13 cellular contexts compared by ENCODE assay signal in the genomic region with DNA sequence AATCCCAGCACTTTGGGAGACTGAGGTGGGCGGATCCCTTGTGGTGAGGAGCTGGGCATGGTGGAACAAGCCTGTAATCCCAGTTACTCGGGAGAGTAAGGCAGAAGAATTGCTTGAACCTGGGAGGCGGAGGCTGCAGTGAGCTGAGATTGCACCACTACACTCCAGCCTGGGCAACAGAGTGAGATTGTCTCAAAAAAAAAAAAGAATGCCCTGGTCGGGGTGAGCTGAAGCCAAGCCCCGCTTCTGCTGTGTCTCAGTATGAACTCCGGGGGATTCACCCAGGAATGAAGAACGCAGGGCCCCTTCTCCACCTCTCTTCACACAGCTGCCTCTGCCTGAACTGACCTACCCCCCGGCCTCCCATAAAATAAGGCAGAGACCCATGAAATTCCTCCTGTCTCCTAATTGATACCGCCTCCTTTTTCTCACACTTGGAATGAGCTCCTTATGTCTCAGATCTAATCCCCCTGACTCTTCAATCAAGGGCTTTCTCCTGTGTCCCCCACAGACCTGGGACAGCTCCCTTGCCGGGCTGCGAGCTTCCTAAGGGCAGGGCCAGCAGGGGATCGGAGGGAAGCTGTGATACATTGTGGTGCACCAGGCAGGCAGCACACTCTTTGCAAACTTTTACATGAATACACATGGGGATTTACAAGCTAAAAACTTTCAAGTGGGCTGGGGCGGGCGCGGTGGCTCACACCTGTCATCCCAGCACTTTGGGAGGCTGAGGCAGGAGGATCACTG. TPM values are rescaled to one million over a fixed set of nuclear protein-coding genes. Genes with fewer than 3 reads are reported as not detected.
DNase-seq lines count a peak whose midpoint lies in the region; ATAC-seq and TF ChIP-seq lines count a peak whose summit lies in the region.
"Had no signal": no experiment of that assay in that cellular context is flagged by ENCODE, and none has a peak within 500 bp of the region (broad histone marks: within the 10 kb centered on the region; RNA-seq: fewer than 3 reads in every experiment).

No MANE protein-coding gene starts in this region.

- H3K27me3 ChIP-seq in body of pancreas = no peaks in the 10 kb centered on the region

- no peaks in the 10 kb centered on the region for H3K9me3 ChIP-seq in body of pancreas

- TF ChIP-seq POLR2A in body of pancreas (IDR thresholded peaks at IDR 0.05) = peak in 2 of 3 donors; percentile 24 to 47

- H3K36me3 Mint-ChIP-seq in activated naive CD4-positive, alpha-beta T cell treated with anti-CD3 and anti-CD28 coated beads, Interleukin-2, amount 10 ng/mL, durations not matched to agents 7 days and 5 days = no peaks in the 10 kb centered on the region
- H3K36me3 Mint-ChIP-seq in activated naive CD4-positive, alpha-beta T cell treated with anti-CD3 and anti-CD28 coated beads, Interleukin-2, amount 50 U/mL, for 72 hours = no peaks in the 10 kb centered on the region
- H3K36me3 Mint-ChIP-seq in type B pancreatic cell = no peaks in the 10 kb centered on the region
- H3K36me3 Mint-ChIP-seq: activated naive CD4-positive, alpha-beta T cell treated with anti-CD3 and anti-CD28 coated beads, Interleukin-2, amount 50 U/mL, for 24 hours had no signal

- H3K27ac Mint-ChIP-seq in activated naive CD4-positive, alpha-beta T cell treated with anti-CD3 and anti-CD28 coated beads, Interleukin-2, amount 10 ng/mL, durations not matched to agents 7 days and 5 days = no peak overlapping the region
- peak overlapping the region in 1 of 2 donors; percentile 2 for H3K27ac Mint-ChIP-seq in activated naive CD4-positive, alpha-beta T cell treated with anti-CD3 and anti-CD28 coated beads, Interleukin-2, amount 50 U/mL, for 72 hours
- peak overlapping the region; percentile 92 for H3K27ac Mint-ChIP-seq in type B pancreatic cell
- H3K27ac Mint-ChIP-seq: activated CD8-positive, alpha-beta T cell treated with anti-CD3 and anti-CD28 coated beads for 36 hours; activated naive CD4-positive, alpha-beta T cell treated with anti-CD3 and anti-CD28 coated beads, Interleukin-2, amount 50 U/mL, for 24 hours had no signal

- H3K27me3 Mint-ChIP-seq in activated naive CD4-positive, alpha-beta T cell treated with anti-CD3 and anti-CD28 coated beads, Interleukin-2, amount 10 ng/mL, durations not matched to agents 7 days and 5 days = peaks cover 32% of the 10 kb centered on the region
- no peaks in the 10 kb centered on the region for H3K27me3 Mint-ChIP-seq in type B pancreatic cell
- H3K27me3 Mint-ChIP-seq: activated naive CD4-positive, alpha-beta T cell treated with anti-CD3 and anti-CD28 coated beads, Interleukin-2, amount 50 U/mL, for 24 hours had no signal

- no peaks in the 10 kb centered on the region for H3K9me3 Mint-ChIP-seq in activated naive CD4-positive, alpha-beta T cell treated with anti-CD3 and anti-CD28 coated beads, Interleukin-2, amount 10 ng/mL, durations not matched to agents 7 days and 5 days
- no peaks in the 10 kb centered on the region for H3K9me3 Mint-ChIP-seq in activated naive CD4-positive, alpha-beta T cell treated with anti-CD3 and anti-CD28 coated beads, Interleukin-2, amount 50 U/mL, for 72 hours
- H3K9me3 Mint-ChIP-seq in type B pancreatic cell = no peaks in the 10 kb centered on the region
- H3K9me3 Mint-ChIP-seq: activated CD8-positive, alpha-beta T cell treated with anti-CD3 and anti-CD28 coated beads for 36 hours; activated naive CD4-positive, alpha-beta T cell treated with anti-CD3 and anti-CD28 coated beads, Interleukin-2, amount 50 U/mL, for 24 hours had no signal

- H3K4me1 ChIP-seq in body of pancreas = peaks cover 17% of the 10 kb centered on the region

- DNase-seq in activated naive CD4-positive, alpha-beta T cell treated with anti-CD3 and anti-CD28 coated beads, Interleukin-2, amount 10 ng/mL, durations not matched to agents 7 days and 5 days = peak; percentile 14
- no peak for DNase-seq in activated naive CD4-positive, alpha-beta T cell treated with anti-CD3 and anti-CD28 coated beads, Interleukin-2, amount 50 U/mL, for 72 hours (ENCODE audit: low spot score in 2 of 2)
- DNase-seq in body of pancreas = peak in 1 of 4 donors; percentile 56
- DNase-seq in kidney glomerular epithelial cell (lab: John Stamatoyannopoulos, UW) = peak; percentile 32
- DNase-seq in type B pancreatic cell (ENCODE audit: extremely low spot score, unreplicated experiment) = no peak
- DNase-seq in KG1 (lab: John Stamatoyannopoulos, UW) = no peak
- DNase-seq in epidermal melanocyte (ENCODE audit: insufficient read length, low spot score) = no peak
- DNase-seq in GM13977 (ENCODE audit: low spot score) = no peak
- DNase-seq: activated CD8-positive, alpha-beta T cell treated with anti-CD3 and anti-CD28 coated beads for 36 hours; NCI-H1048 had no signal

- no peak overlapping the region for H3K4me3 Mint-ChIP-seq in activated naive CD4-positive, alpha-beta T cell treated with anti-CD3 and anti-CD28 coated beads, Interleukin-2, amount 10 ng/mL, durations not matched to agents 7 days and 5 days
- H3K4me3 Mint-ChIP-seq in type B pancreatic cell = peak overlapping the region; percentile 57
- H3K4me3 Mint-ChIP-seq: activated CD8-positive, alpha-beta T cell treated with anti-CD3 and anti-CD28 coated beads for 36 hours; activated naive CD4-positive, alpha-beta T cell treated with anti-CD3 and anti-CD28 coated beads, Interleukin-2, amount 50 U/mL, for 24 hours had no signal

- no peak for ATAC-seq in activated naive CD4-positive, alpha-beta T cell treated with anti-CD3 and anti-CD28 coated beads, Interleukin-2, amount 50 U/mL, for 72 hours
- peak; percentile 3 for ATAC-seq in body of pancreas

- H3K36me3 ChIP-seq in body of pancreas (replicated peaks in 1 of 2; ENCODE audit: insufficient read depth in 1 of 2, low read depth in 2 of 2) = no peaks in the 10 kb centered on the region
- H3K36me3 ChIP-seq: tibial nerve had no signal

- CTCF ChIA-PET in activated naive CD4-positive, alpha-beta T cell treated with anti-CD3 and anti-CD28 coated beads, Interleukin-2, amount 10 ng/mL, durations not matched to agents 7 days and 5 days (lab: Charles Lee) = no interaction called here

- H3K4me3 ChIP-seq in body of pancreas = no peak overlapping the region
- H3K4me3 ChIP-seq: tibial nerve had no signal

- H3K27ac ChIP-seq in body of pancreas = peak overlapping the region; percentile 34 to 85 (median 73)
- H3K27ac ChIP-seq: HL-60, tibial nerve had no signal

- in situ Hi-C loops in GM13977 (cut with MboI; ENCODE audit: low pct_unique_long_range_greater_than_20kb, low sequenced_read_pairs, unreplicated experiment) = no loop called here

- peaks cover 8% of the 10 kb centered on the region for H3K4me1 Mint-ChIP-seq in activated naive CD4-positive, alpha-beta T cell treated with anti-CD3 and anti-CD28 coated beads, Interleukin-2, amount 10 ng/mL, durations not matched to agents 7 days and 5 days
- H3K4me1 Mint-ChIP-seq in type B pancreatic cell (ENCODE audit: unreplicated experiment) = peaks cover 18% of the 10 kb centered on the region
- H3K4me1 Mint-ChIP-seq: activated naive CD4-positive, alpha-beta T cell treated with anti-CD3 and anti-CD28 coated beads, Interleukin-2, amount 50 U/mL, for 24 hours had no signal

- 72 to 74% methylated on average over 15 of the region's 15 CpGs for WGBS in body of pancreas, 2 donors

- no peak for TF ChIP-seq CTCF in body of pancreas (IDR thresholded peaks at IDR 0.05)
- no peak for TF ChIP-seq CTCF in type B pancreatic cell (conservative IDR thresholded peaks at IDR 0.05)
- no peak for TF ChIP-seq CTCF in GM13977 (IDR thresholded peaks at IDR 0.05; ENCODE audit: extremely low read depth, insufficient read depth, missing control alignments)

- intact Hi-C loops in body of pancreas (cut with DNase I) = no loop called here

RNA-seq across cellular contexts. Expression of a gene that starts 0.9 kb away (rescaled TPM):
- 10 to 100 TPM in 1 of 2 donors, 1 to 10 TPM in 1; 7.9 to 19.2 TPM for total RNA-seq in activated naive CD4-positive, alpha-beta T cell treated with anti-CD3 and anti-CD28 coated beads, Interleukin-2, amount 50 U/mL, for 72 hours
- total RNA-seq in body of pancreas = 1 to 10 TPM; 3.3 to 4.4 TPM
- not detected in 2 replicates for total RNA-seq in type B pancreatic cell (ENCODE audit: low replicate concordance)

RNA-seq across cellular contexts. Expression of a gene that starts 14.3 kb away (rescaled TPM):
- under 1 TPM; 0.61 to 0.62 TPM for total RNA-seq in activated naive CD4-positive, alpha-beta T cell treated with anti-CD3 and anti-CD28 coated beads, Interleukin-2, amount 50 U/mL, for 72 hours
- total RNA-seq in body of pancreas (1 to 10 TPM; 3.6 to 7.6 TPM), type B pancreatic cell (ENCODE audit: low replicate concordance) (1.7 and 4.9 TPM in 2 replicates)

RNA-seq across cellular contexts. Expression of a gene that starts 37.7 kb away (rescaled TPM):
- total RNA-seq in activated naive CD4-positive, alpha-beta T cell treated with anti-CD3 and anti-CD28 coated beads, Interleukin-2, amount 50 U/mL, for 72 hours = 10 to 100 TPM; 22.3 to 28.5 TPM
- 10 to 100 TPM; 10.5 to 16.3 TPM for total RNA-seq in body of pancreas
- total RNA-seq in type B pancreatic cell (ENCODE audit: low replicate concordance) = 30.1 and 30.6 TPM in 2 replicates

Comparison
In these comparisons a context has a peak if more than half of its experiments do, and no peak if none do; other contexts are left out.
1. DNase-seq: peak in activated naive CD4-positive, alpha-beta T cell treated with anti-CD3 and anti-CD28 coated beads, Interleukin-2, amount 10 ng/mL, durations not matched to agents 7 days and 5 days (single experiment) and kidney glomerular epithelial cell (single experiment); none in activated naive CD4-positive, alpha-beta T cell treated with anti-CD3 and anti-CD28 coated beads, Interleukin-2, amount 50 U/mL, for 72 hours (0 of 2), type B pancreatic cell (single experiment), KG1 (single experiment), epidermal melanocyte (single experiment) and GM13977 (single experiment).